Comparison of ENCODE assay signal across 21 cellular contexts in the genomic region with DNA sequence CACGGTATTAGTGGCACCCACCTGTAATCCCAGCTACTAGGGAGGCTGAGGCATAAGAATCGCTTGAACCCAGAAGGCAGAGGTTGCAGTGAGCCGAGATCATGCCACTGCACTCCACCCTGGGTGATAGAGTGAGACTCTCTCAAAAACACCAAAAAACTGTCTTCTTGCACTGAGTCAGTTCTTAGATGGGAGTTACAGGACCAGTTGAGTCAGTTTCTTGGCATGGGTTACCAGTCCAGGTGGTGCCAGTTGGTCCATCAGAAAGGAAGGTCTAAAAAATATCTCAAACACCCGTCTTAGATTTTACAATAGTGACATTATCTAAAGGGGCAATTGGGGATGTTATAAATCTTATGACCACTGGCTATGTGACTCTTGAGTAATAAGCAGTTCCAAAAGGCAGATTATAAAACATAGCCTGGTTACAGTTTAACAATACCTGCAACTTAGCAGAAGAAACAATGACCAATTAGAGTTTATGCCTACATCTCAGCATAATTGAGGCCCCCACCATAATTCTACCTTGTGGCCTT.
DNase-seq lines count a peak whose midpoint lies in the region; ATAC-seq and TF ChIP-seq lines count a peak whose summit lies in the region.
"Had no signal": no experiment of that assay in that cellular context is flagged by ENCODE, and none has a peak within 500 bp of the region (broad histone marks: within the 10 kb centered on the region; RNA-seq: fewer than 3 reads in every experiment).

No MANE protein-coding gene starts in this region.

- H4K91ac ChIP-seq in IMR-90 (ENCODE audit: insufficient read depth, low read depth, low read length), result no peak overlapping the region

- H3K4me3 Mint-ChIP-seq in Calu3 (ENCODE audit: low read depth, unreplicated experiment), result no peak overlapping the region
- H3K4me3 Mint-ChIP-seq: CD4-positive, alpha-beta T cell had no signal

- no peak overlapping the region for H2BK5ac ChIP-seq in IMR-90 (ENCODE audit: low read depth, low read length, poor library complexity, severe bottlenecking)

- CTCF ChIA-PET in IMR-90 (lab: Yijun Ruan, JAX), result no interaction called here
- CTCF ChIA-PET in Calu3 (lab: Charles Lee), result no interaction called here

- H2AFZ ChIP-seq in IMR-90 (replicated peaks; ENCODE audit: low read length, poor library complexity), result no peak overlapping the region

- H3K4me2 ChIP-seq in IMR-90 (ENCODE audit: low read depth, low read length), result no peak overlapping the region
- H3K4me2 ChIP-seq: BLaER1 treated with 17β-estradiol and CSF1 and Interleukin-3, amounts not matched to agents 10 nM and 100 nM had no signal

- H2AK9ac ChIP-seq in IMR-90 (replicated peaks; ENCODE audit: low read depth, low read length, poor library complexity), result no peak overlapping the region

- no peaks in the 10 kb centered on the region for H3K27me3 Mint-ChIP-seq in Calu3 (ENCODE audit: unreplicated experiment)
- H3K27me3 Mint-ChIP-seq: CD4-positive, alpha-beta T cell had no signal

- no peak overlapping the region for H3K14ac ChIP-seq in IMR-90 (replicated peaks; ENCODE audit: low read depth, low read length)

- no peaks in the 10 kb centered on the region for H4K20me1 ChIP-seq in IMR-90 (ENCODE audit: insufficient read depth, low read length)
- H4K20me1 ChIP-seq: BLaER1 treated with 17β-estradiol and CSF1 and Interleukin-3, amounts not matched to agents 10 nM and 100 nM had no signal

- DNase-seq in A172 (ENCODE audit: low spot score) (peak; percentile 20), IMR-90 (peak; percentile 10), epithelial cell of esophagus (ENCODE audit: low read depth) (peak; percentile 52), mucosa of descending colon (peak in 1 of 3 donors; percentile 58), NCI-H345 treated with DMSO at 0.1 percent for 48 hours (lab: John Stamatoyannopoulos, UW; ENCODE audit: unreplicated experiment) (no peak), AG08395 (ENCODE audit: low spot score) (no peak), Calu3 (no peak), ureter (ENCODE audit: low spot score) (no peak)
- DNase-seq: AML-193; Caco-2; CD4-positive, alpha-beta T cell; DMS153; DND-41; NCI-H1105; NCI-H1436 treated with DMSO at 0.1 percent for 48 hours; NCI-H187 treated with DMSO at 0.1 percent for 48 hours; NCI-H526 treated with DMSO at 0.1 percent for 48 hours; SHP77 had no signal

- no TSS peak for BruUV-seq in IMR-90 (replicated peaks; lab: Mats Ljungman, UMichigan)
- no TSS peak for BruUV-seq in Calu3 (replicated peaks; lab: Mats Ljungman, UMichigan)

- H3K23ac ChIP-seq in IMR-90 (ENCODE audit: low read depth, low read length), result no peak overlapping the region

- TF ChIP-seq CTCF in IMR-90 (conservative IDR thresholded peaks at IDR 0.05; ENCODE audit: low read depth, low read length), result no peak
- TF ChIP-seq CTCF in epithelial cell of esophagus (IDR thresholded peaks at IDR 0.05; ENCODE audit: insufficient read depth, low read depth, low read length, missing control alignments), result no peak
- TF ChIP-seq CTCF in mucosa of descending colon (IDR thresholded peaks at IDR 0.05), result no peak
- TF ChIP-seq CTCF in Calu3 (IDR thresholded peaks at IDR 0.05; ENCODE audit: unreplicated experiment), result no peak

- H3K4me1 Mint-ChIP-seq in Calu3 (ENCODE audit: low read depth, unreplicated experiment), result peaks cover 8% of the 10 kb centered on the region

- no peak overlapping the region for H3K56ac ChIP-seq in IMR-90 (ENCODE audit: extremely low read depth, insufficient read depth, low read length)

- no peak overlapping the region for H3K27ac Mint-ChIP-seq in Calu3 (ENCODE audit: unreplicated experiment)
- H3K27ac Mint-ChIP-seq: CD4-positive, alpha-beta T cell had no signal

- H2AK5ac ChIP-seq in IMR-90 (ENCODE audit: low read depth, low read length), result no peak overlapping the region

- H3K27me3 ChIP-seq in IMR-90 (ENCODE audit: control insufficient read depth, insufficient read depth, low read length), result no peaks in the 10 kb centered on the region
- H3K27me3 ChIP-seq: BLaER1 treated with 17β-estradiol and CSF1 and Interleukin-3, amounts not matched to agents 10 nM and 100 nM had no signal

- no peak overlapping the region for H3K18ac ChIP-seq in IMR-90 (ENCODE audit: low read depth, low read length)

- no peaks in the 10 kb centered on the region for H3K9me3 ChIP-seq in IMR-90 (ENCODE audit: control insufficient read depth, insufficient read depth, low read length)
- peaks cover 2% of the 10 kb centered on the region for H3K9me3 ChIP-seq in mucosa of descending colon
- H3K9me3 ChIP-seq: Caco-2 had no signal

- H3K4me3 ChIP-seq in IMR-90 (ENCODE audit: insufficient read depth, low read depth, low read length) (no peak overlapping the region), epithelial cell of esophagus (ENCODE audit: low read length) (no peak overlapping the region), mucosa of descending colon (no peak overlapping the region)
- H3K4me3 ChIP-seq: BLaER1 treated with 17β-estradiol and CSF1 and Interleukin-3, amounts not matched to agents 10 nM and 100 nM had no signal

- TF ChIP-seq POLR2A in IMR-90 (IDR thresholded peaks at IDR 0.05; ENCODE audit: low read depth, low read length), result no peak

- H3K9me1 ChIP-seq in IMR-90 (ENCODE audit: insufficient read depth, low read length), result no peaks in the 10 kb centered on the region

- peaks cover 4% of the 10 kb centered on the region for H3K9me3 Mint-ChIP-seq in Calu3 (ENCODE audit: low read depth, unreplicated experiment)
- H3K9me3 Mint-ChIP-seq: CD4-positive, alpha-beta T cell had no signal

- no peak for TF ChIP-seq RAD21 in IMR-90 (IDR thresholded peaks at IDR 0.05; ENCODE audit: low read length)

- in situ Hi-C loops in IMR-90 (cut with MboI; ENCODE audit: low sequenced_read_pairs), result no loop called here

- no peaks in the 10 kb centered on the region for H3K79me1 ChIP-seq in IMR-90 (ENCODE audit: low read depth in 1 of 2, low read length in 2 of 2)

- H2BK20ac ChIP-seq in IMR-90 (ENCODE audit: low read depth, low read length), result no peak overlapping the region

- WGBS in IMR-90 (ENCODE audit: extremely low coverage in 2 of 2, insufficient read length in 1 of 2), 2 experiments, result no CpG with 5 or more reads among the region's 4 CpGs

- H3K36me3 ChIP-seq in IMR-90 (ENCODE audit: control insufficient read depth, insufficient read depth, low read length) (no peaks in the 10 kb centered on the region), mucosa of descending colon (ENCODE audit: low read depth) (no peaks in the 10 kb centered on the region)
- H3K36me3 ChIP-seq: BLaER1 treated with 17β-estradiol and CSF1 and Interleukin-3, amounts not matched to agents 10 nM and 100 nM had no signal

- no peak overlapping the region for H3K27ac ChIP-seq in IMR-90 (ENCODE audit: insufficient read depth, low read length)
- H3K27ac ChIP-seq: BLaER1 treated with 17β-estradiol and CSF1 and Interleukin-3, amounts not matched to agents 10 nM and 100 nM; RWPE1 had no signal

- H3K4ac ChIP-seq in IMR-90 (ENCODE audit: low read depth, low read length), result no peak overlapping the region

- ATAC-seq in IMR-90 (ENCODE audit: low read depth) (no peak), mucosa of descending colon (peak; percentile 91)
- ATAC-seq: Panc1 had no signal

- H3K36me3 Mint-ChIP-seq in Calu3 (ENCODE audit: insufficient read depth, unreplicated experiment), result no peaks in the 10 kb centered on the region

- H2BK15ac ChIP-seq in IMR-90 (ENCODE audit: low read depth, low read length), result no peak overlapping the region

- H3K4me1 ChIP-seq in IMR-90 (ENCODE audit: control insufficient read depth, insufficient read depth, low read length), result peaks cover 2% of the 10 kb centered on the region; the same call in 1 of the 2 replicates
- peaks cover 13% of the 10 kb centered on the region for H3K4me1 ChIP-seq in mucosa of descending colon (ENCODE audit: low read depth)
- H3K4me1 ChIP-seq: Caco-2 had no signal

- POLR2A ChIA-PET in IMR-90 (lab: Charles Lee; ENCODE audit: unreplicated experiment), result no interaction called here

- H4K5ac ChIP-seq in IMR-90 (ENCODE audit: low read depth, low read length), result no peak overlapping the region

- no peak overlapping the region for H2BK120ac ChIP-seq in IMR-90 (ENCODE audit: low read depth, low read length)

- H4K8ac ChIP-seq in IMR-90 (ENCODE audit: low read depth in 2 of 2, low read length in 2 of 2), result no peak overlapping the region

- H3K9ac ChIP-seq in IMR-90 (ENCODE audit: low read depth, low read length), result no peak overlapping the region
- H3K9ac ChIP-seq: BLaER1 treated with 17β-estradiol and CSF1 and Interleukin-3, amounts not matched to agents 10 nM and 100 nM had no signal

- intact Hi-C loops in IMR-90 (cut with micrococcal nuclease) (no loop called here), mucosa of descending colon (cut with DNase I, micrococcal nuclease) (no loop called here), Calu3 (cut with micrococcal nuclease; ENCODE audit: unreplicated experiment) (no loop called here)

- dilution Hi-C loops in IMR-90 (cut with HindIII; ENCODE audit: low sequenced_read_pairs, unreplicated experiment), result no loop called here

TF ChIP-seq in IMR-90, 13 proteins besides CTCF, POLR2A, EP300 and RAD21 (continues in another document):
- TF ChIP-seq, protein P1, sequence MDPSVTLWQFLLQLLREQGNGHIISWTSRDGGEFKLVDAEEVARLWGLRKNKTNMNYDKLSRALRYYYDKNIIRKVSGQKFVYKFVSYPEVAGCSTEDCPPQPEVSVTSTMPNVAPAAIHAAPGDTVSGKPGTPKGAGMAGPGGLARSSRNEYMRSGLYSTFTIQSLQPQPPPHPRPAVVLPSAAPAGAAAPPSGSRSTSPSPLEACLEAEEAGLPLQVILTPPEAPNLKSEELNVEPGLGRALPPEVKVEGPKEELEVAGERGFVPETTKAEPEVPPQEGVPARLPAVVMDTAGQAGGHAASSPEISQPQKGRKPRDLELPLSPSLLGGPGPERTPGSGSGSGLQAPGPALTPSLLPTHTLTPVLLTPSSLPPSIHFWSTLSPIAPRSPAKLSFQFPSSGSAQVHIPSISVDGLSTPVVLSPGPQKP (IDR thresholded peaks at IDR 0.05; ENCODE audit: borderline replicate concordance, low read depth, low read length), result no peak
- TF ChIP-seq CEBPB (IDR thresholded peaks at IDR 0.05; ENCODE audit: low read depth, low read length), result no peak
- TF ChIP-seq FOS (IDR thresholded peaks at IDR 0.05; ENCODE audit: low read depth, low read length), result no peak
- TF ChIP-seq RFX5 (IDR thresholded peaks at IDR 0.05; ENCODE audit: low read depth, low read length), result no peak
- no peak for TF ChIP-seq BHLHE40 (IDR thresholded peaks at IDR 0.05; ENCODE audit: low read depth, low read length)
- TF ChIP-seq NFE2L2 (IDR thresholded peaks at IDR 0.05; ENCODE audit: low read depth, low read length), result no peak
- TF ChIP-seq SMC3 (IDR thresholded peaks at IDR 0.05; ENCODE audit: low read depth, low read length), result no peak
- TF ChIP-seq, protein P2, sequence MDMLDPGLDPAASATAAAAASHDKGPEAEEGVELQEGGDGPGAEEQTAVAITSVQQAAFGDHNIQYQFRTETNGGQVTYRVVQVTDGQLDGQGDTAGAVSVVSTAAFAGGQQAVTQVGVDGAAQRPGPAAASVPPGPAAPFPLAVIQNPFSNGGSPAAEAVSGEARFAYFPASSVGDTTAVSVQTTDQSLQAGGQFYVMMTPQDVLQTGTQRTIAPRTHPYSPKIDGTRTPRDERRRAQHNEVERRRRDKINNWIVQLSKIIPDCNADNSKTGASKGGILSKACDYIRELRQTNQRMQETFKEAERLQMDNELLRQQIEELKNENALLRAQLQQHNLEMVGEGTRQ (IDR thresholded peaks at IDR 0.05; ENCODE audit: low read depth, low read length), result no peak

Comparison
In these comparisons a context has a peak if more than half of its experiments do, and no peak if none do; other contexts are left out.
1. DNase-seq: peak in A172 (single experiment), IMR-90 (single experiment) and epithelial cell of esophagus (single experiment); none in NCI-H345 treated with DMSO at 0.1 percent for 48 hours (single experiment), AG08395 (single experiment), Calu3 (single experiment) and ureter (single experiment).